19 cellular contexts compared by ENCODE assay signal in the genomic region with DNA sequence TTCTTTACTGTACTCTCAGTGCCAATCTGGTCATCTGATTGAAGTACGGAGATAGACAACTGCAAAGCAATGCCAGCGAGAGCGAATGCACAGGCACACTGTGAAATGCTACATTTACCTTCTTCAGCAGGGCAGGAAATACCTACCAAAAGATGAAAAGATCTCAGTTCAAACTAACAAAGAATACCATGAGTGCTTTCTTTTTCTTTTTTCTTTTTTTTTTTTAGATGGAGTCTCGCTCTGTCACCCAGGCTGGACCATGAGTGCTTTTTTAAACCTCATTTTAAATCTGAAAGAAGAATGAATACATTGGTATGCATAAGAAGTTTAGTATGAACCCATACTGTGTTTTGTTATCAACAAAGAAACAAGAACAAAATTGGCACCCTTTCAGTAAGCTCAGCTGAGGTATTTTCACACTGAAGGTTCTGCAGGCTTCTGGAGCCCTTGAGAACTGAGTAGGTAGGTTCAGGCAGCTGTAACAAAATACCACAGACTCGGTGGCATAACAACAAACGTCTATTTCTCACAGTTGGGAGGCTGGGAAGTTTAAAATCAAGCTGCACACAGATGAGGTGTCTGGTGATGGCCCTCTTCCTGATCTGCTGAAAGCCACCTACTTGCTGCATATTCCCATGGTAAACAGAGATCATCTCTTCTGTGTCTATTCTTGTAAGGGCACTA. TPM values are rescaled to one million over a fixed set of nuclear protein-coding genes. Genes with fewer than 3 reads are reported as not detected.
DNase-seq lines count a peak whose midpoint lies in the region; ATAC-seq, FAIRE-seq and TF ChIP-seq lines count a peak whose summit lies in the region.
"Had no signal": no experiment of that assay in that cellular context is flagged by ENCODE, and none has a peak within 500 bp of the region (broad histone marks: within the 10 kb centered on the region; RNA-seq: fewer than 3 reads in every experiment).

No MANE protein-coding gene starts in this region.

- H3K27me3 ChIP-seq in CD4-positive, alpha-beta memory T cell (ENCODE audit: insufficient read depth, low read length) = no peaks in the 10 kb centered on the region
- H3K27me3 ChIP-seq in right lobe of liver = no peaks in the 10 kb centered on the region
- H3K27me3 ChIP-seq: BLaER1 treated with 17β-estradiol and CSF1 and Interleukin-3, amounts not matched to agents 10 nM and 100 nM; heart left ventricle had no signal

- H3K4me3 Mint-ChIP-seq in CD4-positive, alpha-beta memory T cell = peak overlapping the region; percentile 56 to 86 (median 78)
- peak overlapping the region; percentile 79 to 92 for H3K4me3 Mint-ChIP-seq in activated T-cell treated with anti-CD3 and anti-CD28 coated beads, Interleukin-2, amount 50 U/mL, for 72 hours
- peak overlapping the region; percentile 57 to 79 (median 77) for H3K4me3 Mint-ChIP-seq in immature natural killer cell
- H3K4me3 Mint-ChIP-seq: nephron had no signal

- H3K36me3 ChIP-seq in CD4-positive, alpha-beta memory T cell (ENCODE audit: insufficient read depth, low read length) = no peaks in the 10 kb centered on the region
- H3K36me3 ChIP-seq in right lobe of liver = no peaks in the 10 kb centered on the region
- H3K36me3 ChIP-seq: BLaER1 treated with 17β-estradiol and CSF1 and Interleukin-3, amounts not matched to agents 10 nM and 100 nM; heart left ventricle had no signal

- H3K4me1 ChIP-seq in CD4-positive, alpha-beta memory T cell (ENCODE audit: insufficient read depth, low read length) = peaks cover 96% of the 10 kb centered on the region
- peaks cover 0 to 6% (median 3%) of the 10 kb centered on the region in 4 donors for H3K4me1 ChIP-seq in right lobe of liver

- H3K9me3 ChIP-seq in CD4-positive, alpha-beta memory T cell (ENCODE audit: control insufficient read depth in 1 of 2, low read length in 2 of 2) = no peaks in the 10 kb centered on the region
- no peaks in the 10 kb centered on the region for H3K9me3 ChIP-seq in right lobe of liver
- H3K9me3 ChIP-seq: BLaER1 treated with 17β-estradiol and CSF1 and Interleukin-3, amounts not matched to agents 10 nM and 100 nM; heart left ventricle had no signal

- peak overlapping the region in 1 of 2 donors; percentile 40 for H3K4me3 ChIP-seq in CD4-positive, alpha-beta memory T cell (ENCODE audit: low read length in 2 of 2)
- no peak overlapping the region for H3K4me3 ChIP-seq in right lobe of liver
- H3K4me3 ChIP-seq: BLaER1 treated with 17β-estradiol and CSF1 and Interleukin-3, amounts not matched to agents 10 nM and 100 nM; GM23248; heart left ventricle had no signal

- POLR2A ChIA-PET in CD4-positive, alpha-beta memory T cell (lab: Charles Lee; ENCODE audit: partially characterized antibody) = interaction anchor here (0.7 to 18.7 kb wide), 13 partner anchors 10 to 174 kb away, joined by 3 to 1434 read pairs (median 4); a partner anchor contains a TSS

- intact Hi-C loops in CD4-positive, alpha-beta memory T cell (cut with micrococcal nuclease) = loop anchor here (10.0 kb wide), 1 partner anchor 399 kb away; no protein-coding TSS in a partner anchor
- intact Hi-C loops in cardiac septum (cut with DNase I) (loop anchor here (10.0 kb wide), 2 partner anchors 429 to 539 kb away; no protein-coding TSS in a partner anchor), right lobe of liver (cut with DNase I) (no loop called here)

- H3K9me3 Mint-ChIP-seq in CD4-positive, alpha-beta memory T cell = peaks cover 0 to 5% (median 1%) of the 10 kb centered on the region in 8 donors
- no peaks in the 10 kb centered on the region for H3K9me3 Mint-ChIP-seq in activated T-cell treated with anti-CD3 and anti-CD28 coated beads, Interleukin-2, amount 50 U/mL, for 72 hours
- H3K9me3 Mint-ChIP-seq in immature natural killer cell = peaks cover 0 to 5% (median 0%) of the 10 kb centered on the region in 6 donors
- H3K9me3 Mint-ChIP-seq: nephron had no signal

- peak in 4 of 5 donors; percentile 52 to 60 (median 56) for DNase-seq in CD4-positive, alpha-beta memory T cell
- DNase-seq in GM19239 (ENCODE audit: insufficient read length, low spot score) (no peak), immature natural killer cell (peak in 1 of 3 donors; percentile 23), cardiac septum (ENCODE audit: low spot score) (no peak), right lobe of liver (no peak), omental fat pad (ENCODE audit: low spot score) (no peak)
- no peak for DNase-seq in activated T-cell treated with anti-CD3 and anti-CD28 coated beads, Interleukin-2, amount 50 U/mL, for 72 hours
- DNase-seq: erythroblast; GM23248; heart left ventricle; NCI-H1930; NCI-H774; SIG-M5; stimulated activated CD4-positive, alpha-beta T cell treated with anti-CD3 and anti-CD28 coated beads, Interleukin-4, amount 100 ng/mL, for 4 hours had no signal

- peak overlapping the region; percentile 41 for H3K27ac ChIP-seq in CD4-positive, alpha-beta memory T cell (ENCODE audit: low read depth, low read length)
- H3K27ac ChIP-seq in right lobe of liver = no peak overlapping the region
- H3K27ac ChIP-seq: BLaER1 treated with 17β-estradiol and CSF1 and Interleukin-3, amounts not matched to agents 10 nM and 100 nM; GM23248 had no signal

- no peak for TF ChIP-seq POLR2A in right lobe of liver (IDR thresholded peaks at IDR 0.05)

- WGBS in right lobe of liver (ENCODE audit: insufficient coverage, low coverage, low lambda C conversion rate, missing lambda C conversion rate) = 55% methylated on average over 6 of the region's 6 CpGs

- H3K36me3 Mint-ChIP-seq in CD4-positive, alpha-beta memory T cell = peaks cover 0 to 2% of the 10 kb centered on the region in 2 donors
- H3K36me3 Mint-ChIP-seq in activated T-cell treated with anti-CD3 and anti-CD28 coated beads, Interleukin-2, amount 50 U/mL, for 72 hours (ENCODE audit: insufficient read depth in 2 of 2) = no peaks in the 10 kb centered on the region
- H3K36me3 Mint-ChIP-seq in immature natural killer cell = no peaks in the 10 kb centered on the region

- CTCF ChIA-PET in CD4-positive, alpha-beta memory T cell (lab: Charles Lee; ENCODE audit: partially characterized antibody) = interaction anchor here (1.0 to 17.0 kb wide), 8 partner anchors 10 to 216 kb away, joined by 3 to 623 read pairs (median 10); a partner anchor contains a TSS

- FAIRE-seq in GM19239 (lab: Jason Lieb, UNC) = peak; percentile 54

- H3K27me3 Mint-ChIP-seq in CD4-positive, alpha-beta memory T cell = no peaks in the 10 kb centered on the region
- H3K27me3 Mint-ChIP-seq in activated T-cell treated with anti-CD3 and anti-CD28 coated beads, Interleukin-2, amount 50 U/mL, for 72 hours (ENCODE audit: low read depth) = no peaks in the 10 kb centered on the region
- peaks cover 6 to 13% (median 8%) of the 10 kb centered on the region in 3 donors for H3K27me3 Mint-ChIP-seq in immature natural killer cell (ENCODE audit: low read depth in 3 of 3)

- no peak for ATAC-seq in activated T-cell treated with anti-CD3 and anti-CD28 coated beads, Interleukin-2, amount 50 U/mL, for 72 hours (replicated peaks in 1 of 2)
- ATAC-seq in right lobe of liver (no peak), omental fat pad (ENCODE audit: low FRiP score) (no peak), GM21529 (IDR thresholded peaks at IDR 0.05; ENCODE audit: unreplicated experiment) (no peak)
- ATAC-seq: heart left ventricle, sciatic nerve had no signal

- peak overlapping the region; percentile 84 to 93 (median 90) for H3K27ac Mint-ChIP-seq in CD4-positive, alpha-beta memory T cell
- H3K27ac Mint-ChIP-seq in activated T-cell treated with anti-CD3 and anti-CD28 coated beads, Interleukin-2, amount 50 U/mL, for 72 hours = peak overlapping the region; percentile 87
- peak overlapping the region; percentile 82 to 94 (median 91) for H3K27ac Mint-ChIP-seq in immature natural killer cell
- H3K27ac Mint-ChIP-seq: nephron had no signal

- TF ChIP-seq CTCF in right lobe of liver (IDR thresholded peaks at IDR 0.05) = no peak
- no peak for TF ChIP-seq CTCF in omental fat pad (IDR thresholded peaks at IDR 0.05)

- H3K4me1 Mint-ChIP-seq in CD4-positive, alpha-beta memory T cell = peaks cover 67 to 93% (median 80%) of the 10 kb centered on the region in 4 donors
- peaks cover 98% of the 10 kb centered on the region for H3K4me1 Mint-ChIP-seq in activated T-cell treated with anti-CD3 and anti-CD28 coated beads, Interleukin-2, amount 50 U/mL, for 72 hours (ENCODE audit: low read depth)
- peaks cover 91 to 97% of the 10 kb centered on the region in 2 donors for H3K4me1 Mint-ChIP-seq in immature natural killer cell

RNA-seq across cellular contexts. Expression of a gene that starts 1.7 kb away (rescaled TPM):
- 1 to 10 TPM; 1.7 to 1.9 TPM for total RNA-seq in CD4-positive, alpha-beta memory T cell
- 10 to 100 TPM; 15.6 to 18.2 TPM for polyA plus RNA-seq in CD4-positive, alpha-beta memory T cell
- 10 to 100 TPM in 1 of 2 donors, 1 to 10 TPM in 1; 9.0 to 10.6 TPM for total RNA-seq in activated T-cell treated with anti-CD3 and anti-CD28 coated beads, Interleukin-2, amount 50 U/mL, for 72 hours
- polyA plus RNA-seq in immature natural killer cell = 10 to 100 TPM; 36.2 to 57.1 (median 42.8) TPM
- total RNA-seq in cardiac septum = 0.57 TPM
- under 1 TPM in 5 of 6 experiments, not detected in 1; 0.15 to 0.58 (median 0.26) TPM for total RNA-seq in right lobe of liver
- 10 to 100 TPM in 1 of 4 donors, 1 to 10 TPM in 3; 1.2 to 28.5 (median 6.1) TPM for total RNA-seq in omental fat pad
- total RNA-seq: cerebellum, GM23248 had no signal

RNA-seq across cellular contexts. Expression of a gene that starts 25.4 kb away (rescaled TPM):
- 100 to 1,000 TPM; 284 TPM for total RNA-seq in CD4-positive, alpha-beta memory T cell
- 100 to 1,000 TPM; 125 to 221 TPM for polyA plus RNA-seq in CD4-positive, alpha-beta memory T cell
- 100 to 1,000 TPM; 134 to 165 TPM for total RNA-seq in activated T-cell treated with anti-CD3 and anti-CD28 coated beads, Interleukin-2, amount 50 U/mL, for 72 hours
- polyA plus RNA-seq in immature natural killer cell = 100 to 1,000 TPM; 145 to 474 (median 264) TPM
- total RNA-seq in cardiac septum (1.6 TPM), right lobe of liver (10 to 100 TPM in 5 of 6 experiments, 1 to 10 TPM in 1; 9.6 to 18.6 (median 13.9) TPM), omental fat pad (10 to 100 TPM; 19.5 to 41.7 (median 27.8) TPM)

Comparison
In these comparisons a context has a peak if more than half of its experiments do, and no peak if none do; other contexts are left out.
1. DNase-seq: peak in CD4-positive, alpha-beta memory T cell (4 of 5); none in GM19239 (single experiment), activated T-cell treated with anti-CD3 and anti-CD28 coated beads, Interleukin-2, amount 50 U/mL, for 72 hours (0 of 2), cardiac septum (single experiment), right lobe of liver (0 of 3) and omental fat pad (single experiment).
2. intact Hi-C loops: an anchor here in CD4-positive, alpha-beta memory T cell (10.0 kb wide) and cardiac septum (10.0 kb wide); none called in right lobe of liver.
3. Peak in every context shown above with its lines, with median percentiles within 50 percentile points of each other: H3K27ac Mint-ChIP-seq and H3K4me3 Mint-ChIP-seq.